9 cellular contexts compared by ENCODE assay signal in genomic region chr11:69337211-69337721, GRCh38. TPM values are rescaled to one million over a fixed set of nuclear protein-coding genes. Genes with fewer than 3 reads are reported as not detected.
DNase-seq lines count a peak whose midpoint lies in the region; ATAC-seq and TF ChIP-seq lines count a peak whose summit lies in the region.
"Had no signal": no experiment of that assay in that cellular context is flagged by ENCODE, and none has a peak within 500 bp of the region (broad histone marks: within the 10 kb centered on the region; RNA-seq: fewer than 3 reads in every experiment).

No MANE protein-coding gene starts in this region.

- no peak overlapping the region for H3K14ac ChIP-seq in H9 (ENCODE audit: insufficient read depth, low read length)

- peak; percentile 96 for ATAC-seq in stimulated activated naive CD8-positive, alpha-beta T cell treated with anti-CD3 and anti-CD28 coated beads, Interleukin-15, amount 100 ng/mL, for 72 hours
- no peak for ATAC-seq in GM21528 (IDR thresholded peaks at IDR 0.05; ENCODE audit: low FRiP score, unreplicated experiment)

- H3K4me3 ChIP-seq in AG04450 (ENCODE audit: low read depth, low read length) (no peak overlapping the region), fibroblast of villous mesenchyme (ENCODE audit: low read depth, low read length) (no peak overlapping the region), spleen (no peak overlapping the region)

- H3K4me2 ChIP-seq in H9 (ENCODE audit: insufficient read depth, insufficient read length, low read length): no peak overlapping the region

- H3K36me3 ChIP-seq in spleen: no peaks in the 10 kb centered on the region

- no peaks in the 10 kb centered on the region for H3K23me2 ChIP-seq in H9 (ENCODE audit: insufficient read length, low read depth, low read length, poor library complexity, severe bottlenecking)

- H4K5ac ChIP-seq in H9 (ENCODE audit: insufficient read length, low read depth, low read length): no peak overlapping the region

- H3K27ac ChIP-seq in AG04450 (ENCODE audit: low read depth, low read length) (no peak overlapping the region), H9 (ENCODE audit: insufficient read length, low read depth, low read length) (no peak overlapping the region), spleen (peak overlapping the region in 1 of 8 donors; percentile 46)

- H3K9ac ChIP-seq in H9 (ENCODE audit: extremely low read depth, insufficient read length, low read length): no peak overlapping the region

- no peak for TF ChIP-seq POLR2A in spleen (IDR thresholded peaks at IDR 0.05)

- peak; percentile 74 for DNase-seq in AG04450 (ENCODE audit: low read depth, low spot score)
- peak; percentile 6 for DNase-seq in H9
- DNase-seq in T-helper 2 cell: peak in 3 of 5 experiments; percentile 11 to 61 (median 41)
- peak; percentile 57 for DNase-seq in fibroblast of villous mesenchyme (ENCODE audit: low read depth)
- peak; percentile 25 to 50 for DNase-seq in stimulated activated naive CD8-positive, alpha-beta T cell treated with anti-CD3 and anti-CD28 coated beads, Interleukin-15, amount 100 ng/mL, for 72 hours
- DNase-seq in spleen: no peak
- no peak for DNase-seq in SKM-1 (lab: John Stamatoyannopoulos, UW; ENCODE audit: unreplicated experiment)

- no peak overlapping the region for H2BK5ac ChIP-seq in H9 (ENCODE audit: insufficient read length, low read length)

- no CpG with 5 or more reads among the region's 6 CpGs for WGBS in H9 (ENCODE audit: extremely low coverage, insufficient read length, low lambda C conversion rate)
- 35 to 46% (median 45%) methylated on average over 6 of the region's 6 CpGs for WGBS in spleen, 5 donors

- H3K9me3 ChIP-seq in AG04450 (ENCODE audit: control insufficient read depth, insufficient read depth, low read length) (peaks cover 21% of the 10 kb centered on the region), H9 (ENCODE audit: control insufficient read depth, low read depth, low read length) (no peaks in the 10 kb centered on the region), spleen (peaks cover 0 to 11% (median 6%) of the 10 kb centered on the region in 8 donors)

- H3K56ac ChIP-seq in H9 (ENCODE audit: insufficient read length, low read depth, low read length): no peak overlapping the region

- H3K27me3 Mint-ChIP-seq in H9 (ENCODE audit: low read depth): no peaks in the 10 kb centered on the region; the same call in none of the 2 replicates
- H3K27me3 Mint-ChIP-seq in stimulated activated naive CD8-positive, alpha-beta T cell treated with anti-CD3 and anti-CD28 coated beads, Interleukin-15, amount 100 ng/mL, for 72 hours: no peaks in the 10 kb centered on the region

- H3K4ac ChIP-seq in H9 (ENCODE audit: low read depth, low read length): no peak overlapping the region

- no peak overlapping the region for H2BK20ac ChIP-seq in H9 (ENCODE audit: low read depth, low read length, poor library complexity, severe bottlenecking)

- no peak overlapping the region for H4K8ac ChIP-seq in H9 (replicated peaks; ENCODE audit: insufficient read length, low read depth, low read length)

- no peak overlapping the region for H4K91ac ChIP-seq in H9 (ENCODE audit: insufficient read length, low read depth, low read length)

- POLR2A ChIA-PET in AG04450 (lab: Yijun Ruan, JAX): no interaction called here

- no peaks in the 10 kb centered on the region for H4K20me1 ChIP-seq in H9 (ENCODE audit: control insufficient read depth, insufficient read depth, insufficient read length)

- H3K36me3 Mint-ChIP-seq in H9 (ENCODE audit: insufficient read depth in 1 of 3, low read depth in 3 of 3): peaks cover 3 to 6% (median 4%) of the 10 kb centered on the region in 3 experiments

- no peaks in the 10 kb centered on the region for H3K4me1 ChIP-seq in H9 (ENCODE audit: insufficient read depth, low read length)
- H3K4me1 ChIP-seq in spleen: peaks cover 4 to 13% (median 8%) of the 10 kb centered on the region in 6 donors

- peaks cover 6 to 12% of the 10 kb centered on the region in 2 experiments for H3K4me1 Mint-ChIP-seq in H9
- peaks cover 51% of the 10 kb centered on the region for H3K4me1 Mint-ChIP-seq in stimulated activated naive CD8-positive, alpha-beta T cell treated with anti-CD3 and anti-CD28 coated beads, Interleukin-15, amount 100 ng/mL, for 72 hours

- no peak overlapping the region for H2AK5ac ChIP-seq in H9 (ENCODE audit: insufficient read length, low read length)

- H3T11ph ChIP-seq in H9 (ENCODE audit: low read length): no peak overlapping the region

- no peak overlapping the region for H2BK120ac ChIP-seq in H9 (ENCODE audit: low read depth, low read length, poor library complexity, severe bottlenecking)

- peaks cover 6 to 15% of the 10 kb centered on the region in 2 experiments for H3K9me3 Mint-ChIP-seq in H9
- H3K9me3 Mint-ChIP-seq in stimulated activated naive CD8-positive, alpha-beta T cell treated with anti-CD3 and anti-CD28 coated beads, Interleukin-15, amount 100 ng/mL, for 72 hours: peaks cover 13 to 28% of the 10 kb centered on the region in 2 donors

- intact Hi-C loops in spleen (cut with DNase I; ENCODE audit: low total_unique reads): no loop called here

- CTCF ChIA-PET in AG04450 (lab: Charles Lee): no interaction called here

- H3K4me3 Mint-ChIP-seq in H9: no peak overlapping the region
- peak overlapping the region; percentile 18 to 60 for H3K4me3 Mint-ChIP-seq in stimulated activated naive CD8-positive, alpha-beta T cell treated with anti-CD3 and anti-CD28 coated beads, Interleukin-15, amount 100 ng/mL, for 72 hours

- no peak overlapping the region for H2AFZ ChIP-seq in H9 (ENCODE audit: low read length)

- no peak for TF ChIP-seq CTCF in AG04450 (IDR thresholded peaks at IDR 0.05; ENCODE audit: low read depth, low read length)
- no peak for TF ChIP-seq CTCF in H9 (conservative IDR thresholded peaks at IDR 0.05)
- no peak for TF ChIP-seq CTCF in fibroblast of villous mesenchyme (IDR thresholded peaks at IDR 0.05; ENCODE audit: insufficient read depth, low read depth, low read length)
- TF ChIP-seq CTCF in spleen (IDR thresholded peaks at IDR 0.05 in 8 of 11, conservative IDR thresholded peaks at IDR 0.05 in 3 of 11): no peak

- H2BK15ac ChIP-seq in H9 (ENCODE audit: low read depth, low read length): no peak overlapping the region

- H3K23ac ChIP-seq in H9 (ENCODE audit: insufficient read length, low read depth, low read length): no peak overlapping the region

- no peak overlapping the region for H2BK12ac ChIP-seq in H9 (ENCODE audit: insufficient read length, low read depth, low read length)

- no peaks in the 10 kb centered on the region for H3K27me3 ChIP-seq in AG04450 (ENCODE audit: control insufficient read depth, insufficient read depth, low read length)
- no peaks in the 10 kb centered on the region for H3K27me3 ChIP-seq in H9 (ENCODE audit: insufficient read depth, low read length)
- no peaks in the 10 kb centered on the region for H3K27me3 ChIP-seq in spleen (replicated peaks in 1 of 7)

- H3K18ac ChIP-seq in H9 (ENCODE audit: insufficient read length, low read depth, low read length): no peak overlapping the region

- no peaks in the 10 kb centered on the region for H3K79me2 ChIP-seq in H9 (ENCODE audit: insufficient read depth, low read length)

- H3K79me1 ChIP-seq in H9 (ENCODE audit: insufficient read depth, low read depth, low read length, poor library complexity, severe bottlenecking): no peaks in the 10 kb centered on the region

- no peak overlapping the region for H3K27ac Mint-ChIP-seq in H9
- H3K27ac Mint-ChIP-seq in stimulated activated naive CD8-positive, alpha-beta T cell treated with anti-CD3 and anti-CD28 coated beads, Interleukin-15, amount 100 ng/mL, for 72 hours: peak overlapping the region in 1 of 2 donors; percentile 25

RNA-seq across cellular contexts. Expression of gene MYEOV, which starts 43.3 kb away (rescaled TPM):
- polyA plus RNA-seq in AG04450 (2011; rRNA removed) (1.6 and 3.3 TPM in 2 replicates), spleen (under 1 TPM; 0.06 to 0.43 (median 0.12) TPM)
- polyA minus RNA-seq in AG04450 (2011; rRNA and poly(A)+ RNA removed): 3.0 and 5.6 TPM in 2 replicates
- total RNA-seq in H9 (2021) (0.15 and 0.22 TPM in 2 replicates), fibroblast of villous mesenchyme (0.86 and 3.2 TPM in 2 replicates), spleen (1 to 10 TPM in 2 of 7 donors, under 1 TPM in 3, not detected in 2; 0.36 to 1.4 (median 0.52) TPM)
- total RNA-seq: T-helper 1 cell treated with Interleukin-12 subunit alpha and Interleukin-12 subunit beta and Interleukin-4 antibody, amounts not matched to agents 30 ng/mL and 1 ng/mL, for 36 hours had no signal

Comparison
In these comparisons a context has a peak if more than half of its experiments do, and no peak if none do; other contexts are left out.
1. DNase-seq: peak in AG04450 (single experiment), H9 (single experiment), T-helper 2 cell (3 of 5), fibroblast of villous mesenchyme (single experiment) and stimulated activated naive CD8-positive, alpha-beta T cell treated with anti-CD3 and anti-CD28 coated beads, Interleukin-15, amount 100 ng/mL, for 72 hours (2 of 2); none in spleen (single experiment) and SKM-1 (single experiment).
2. H3K4me3 Mint-ChIP-seq: peak in stimulated activated naive CD8-positive, alpha-beta T cell treated with anti-CD3 and anti-CD28 coated beads, Interleukin-15, amount 100 ng/mL, for 72 hours (2 of 2); none in H9 (0 of 2).